1 cellular context compared by ENCODE assay signal in the genomic region with DNA sequence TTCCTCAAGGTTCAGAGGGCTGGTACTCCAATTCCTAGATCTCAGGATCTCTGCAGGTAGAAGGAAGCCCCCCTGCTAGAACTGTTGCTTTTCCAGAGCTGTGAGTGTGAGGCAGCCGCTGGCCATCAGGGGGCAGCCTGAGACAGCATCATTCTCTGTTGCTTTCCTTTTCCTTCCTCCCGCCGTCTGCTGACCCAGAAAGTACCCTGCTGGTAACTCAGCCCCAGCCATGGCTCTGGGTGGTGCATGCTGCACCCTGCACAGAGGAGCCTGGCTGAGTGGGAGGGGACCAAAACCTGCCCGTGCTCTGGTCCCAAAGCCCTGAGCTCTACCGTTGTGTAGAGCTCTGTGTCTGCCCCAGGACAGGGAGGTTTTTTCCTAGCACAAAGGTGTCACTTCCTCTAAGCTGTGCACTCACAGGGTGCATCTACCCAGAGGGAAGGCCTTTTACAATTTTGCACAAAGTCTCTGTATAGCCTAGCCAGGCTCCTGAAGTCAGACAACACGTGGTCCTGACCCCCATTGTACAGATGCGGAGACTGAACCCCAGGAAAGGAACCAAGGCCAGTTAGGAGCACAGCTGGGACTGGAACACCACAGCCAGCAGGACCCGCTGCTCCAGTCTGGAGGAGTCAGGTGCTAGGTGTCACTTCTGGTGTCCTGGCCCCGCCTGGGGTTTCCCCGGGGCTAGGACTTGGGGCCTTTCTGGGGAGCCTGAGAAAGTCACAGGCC.
TF ChIP-seq lines count a peak whose summit lies in the region.

No MANE protein-coding gene starts in this region.

TF ChIP-seq in SK-N-SH, 30 proteins besides CTCF, POLR2A, EP300 and RAD21 (continued from another document):
- TF ChIP-seq, protein P1, sequence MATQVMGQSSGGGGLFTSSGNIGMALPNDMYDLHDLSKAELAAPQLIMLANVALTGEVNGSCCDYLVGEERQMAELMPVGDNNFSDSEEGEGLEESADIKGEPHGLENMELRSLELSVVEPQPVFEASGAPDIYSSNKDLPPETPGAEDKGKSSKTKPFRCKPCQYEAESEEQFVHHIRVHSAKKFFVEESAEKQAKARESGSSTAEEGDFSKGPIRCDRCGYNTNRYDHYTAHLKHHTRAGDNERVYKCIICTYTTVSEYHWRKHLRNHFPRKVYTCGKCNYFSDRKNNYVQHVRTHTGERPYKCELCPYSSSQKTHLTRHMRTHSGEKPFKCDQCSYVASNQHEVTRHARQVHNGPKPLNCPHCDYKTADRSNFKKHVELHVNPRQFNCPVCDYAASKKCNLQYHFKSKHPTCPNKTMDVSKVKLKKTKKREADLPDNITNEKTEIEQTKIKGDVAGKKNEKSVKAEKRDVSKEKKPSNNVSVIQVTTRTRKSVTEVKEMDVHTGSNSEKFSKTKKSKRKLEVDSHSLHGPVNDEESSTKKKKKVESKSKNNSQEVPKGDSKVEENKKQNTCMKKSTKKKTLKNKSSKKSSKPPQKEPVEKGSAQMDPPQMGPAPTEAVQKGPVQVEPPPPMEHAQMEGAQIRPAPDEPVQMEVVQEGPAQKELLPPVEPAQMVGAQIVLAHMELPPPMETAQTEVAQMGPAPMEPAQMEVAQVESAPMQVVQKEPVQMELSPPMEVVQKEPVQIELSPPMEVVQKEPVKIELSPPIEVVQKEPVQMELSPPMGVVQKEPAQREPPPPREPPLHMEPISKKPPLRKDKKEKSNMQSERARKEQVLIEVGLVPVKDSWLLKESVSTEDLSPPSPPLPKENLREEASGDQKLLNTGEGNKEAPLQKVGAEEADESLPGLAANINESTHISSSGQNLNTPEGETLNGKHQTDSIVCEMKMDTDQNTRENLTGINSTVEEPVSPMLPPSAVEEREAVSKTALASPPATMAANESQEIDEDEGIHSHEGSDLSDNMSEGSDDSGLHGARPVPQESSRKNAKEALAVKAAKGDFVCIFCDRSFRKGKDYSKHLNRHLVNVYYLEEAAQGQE (IDR thresholded peaks at IDR 0.05; ENCODE audit: low read depth, low read length): no peak
- TF ChIP-seq, protein P2, sequence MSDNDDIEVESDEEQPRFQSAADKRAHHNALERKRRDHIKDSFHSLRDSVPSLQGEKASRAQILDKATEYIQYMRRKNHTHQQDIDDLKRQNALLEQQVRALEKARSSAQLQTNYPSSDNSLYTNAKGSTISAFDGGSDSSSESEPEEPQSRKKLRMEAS (IDR thresholded peaks at IDR 0.05; ENCODE audit: low read depth): no peak
- TF ChIP-seq SMC3 (IDR thresholded peaks at IDR 0.05; ENCODE audit: low read depth, low read length) (peak; percentile 97), JUND (IDR thresholded peaks at IDR 0.05) (no peak)
